ENCODE assay signal across 8 cellular contexts in genomic region chr14:103384450-103385152, GRCh38. TPM values are rescaled to one million over a fixed set of nuclear protein-coding genes. Genes with fewer than 3 reads are reported as not detected.
DNase-seq lines count a peak whose midpoint lies in the region; ATAC-seq, FAIRE-seq and TF ChIP-seq lines count a peak whose summit lies in the region.

No MANE protein-coding gene starts in this region.

- H3K27me3 Mint-ChIP-seq in activated naive CD8-positive, alpha-beta T cell: peaks cover 5% of the 10 kb centered on the region

- peak overlapping the region; percentile 87 for H3K27ac ChIP-seq in keratinocyte (ENCODE audit: control insufficient read depth, insufficient read depth, low read length)
- peak overlapping the region; percentile 97 for H3K27ac ChIP-seq in thymus (ENCODE audit: low read depth)

- H3K4me1 Mint-ChIP-seq in activated naive CD8-positive, alpha-beta T cell (ENCODE audit: low read depth): peaks cover 29% of the 10 kb centered on the region

- peak overlapping the region; percentile 92 for H3K4me3 Mint-ChIP-seq in activated naive CD8-positive, alpha-beta T cell

- H3K9me1 ChIP-seq in keratinocyte (ENCODE audit: control insufficient read depth, extremely low read depth, insufficient read depth, low read length): peaks cover 2% of the 10 kb centered on the region

- no peak for DNase-seq in keratinocyte (ENCODE audit: low read depth, low spot score)
- DNase-seq in NCI-H1930 (lab: John Stamatoyannopoulos, UW): no peak
- no peak for DNase-seq in left colon
- no peak for DNase-seq in NOMO-1 (lab: John Stamatoyannopoulos, UW; ENCODE audit: unreplicated experiment in 2 of 2)

- H3K9me3 ChIP-seq in keratinocyte (ENCODE audit: control insufficient read depth, low read depth, low read length): no peaks in the 10 kb centered on the region
- no peaks in the 10 kb centered on the region for H3K9me3 ChIP-seq in thymus (ENCODE audit: control insufficient read depth)

- dilution Hi-C loops in keratinocyte (cut with MboI; ENCODE audit: extremely low pct_ligation_motif_present, low sequenced_read_pairs): no loop called here

- H3K36me3 ChIP-seq in keratinocyte (ENCODE audit: control insufficient read depth in 2 of 2, extremely low read depth in 1 of 2, insufficient read depth in 2 of 2, low read length in 2 of 2): peaks cover 1 to 6% of the 10 kb centered on the region in 2 experiments
- no peaks in the 10 kb centered on the region for H3K36me3 ChIP-seq in thymus (ENCODE audit: control insufficient read depth, insufficient read depth)

- peaks cover 52% of the 10 kb centered on the region for H3K79me2 ChIP-seq in keratinocyte (ENCODE audit: control insufficient read depth, insufficient read depth, low read length)

- TF ChIP-seq CTCF in keratinocyte (optimal IDR thresholded peaks at IDR 0.05 in 1 of 3, IDR thresholded peaks at IDR 0.05 in 1 of 3, conservative IDR thresholded peaks at IDR 0.05 in 1 of 3; ENCODE audit: extremely low read depth in 1 of 3, insufficient read depth in 2 of 3, low read length in 3 of 3): no peak

- peaks cover 15% of the 10 kb centered on the region for H4K20me1 ChIP-seq in keratinocyte (ENCODE audit: control insufficient read depth, extremely low read depth, insufficient read depth, low read length)

- H3K4me2 ChIP-seq in keratinocyte (ENCODE audit: control insufficient read depth, extremely low read depth, insufficient read depth, low read depth, low read length): peak overlapping the region; percentile 93

- intact Hi-C loops in left colon (cut with DNase I, micrococcal nuclease): no loop called here

- peak overlapping the region; percentile 87 for H3K27ac Mint-ChIP-seq in activated naive CD8-positive, alpha-beta T cell

- ATAC-seq in GM18870 (IDR thresholded peaks at IDR 0.05; ENCODE audit: unreplicated experiment) (peak; percentile 3), HG03066 (IDR thresholded peaks at IDR 0.05; ENCODE audit: low read depth, unreplicated experiment) (peak; percentile 7), left colon (no peak)

- WGBS in thymus: 12% methylated on average over 31 of the region's 31 CpGs

- H3K4me3 ChIP-seq in keratinocyte (ENCODE audit: control insufficient read depth in 2 of 3, extremely low read depth in 1 of 3, insufficient read depth in 2 of 3, low read depth in 1 of 3, low read length in 3 of 3) (peak overlapping the region; percentile 71 to 96 (median 94)), thymus (ENCODE audit: low read length) (peak overlapping the region; percentile 77)

- peak overlapping the region; percentile 88 for H2AFZ ChIP-seq in keratinocyte (ENCODE audit: control insufficient read depth, low read length)

- H3K27me3 ChIP-seq in keratinocyte (ENCODE audit: control insufficient read depth, extremely low read depth, insufficient read depth, low read length) (no peaks in the 10 kb centered on the region), thymus (ENCODE audit: control insufficient read depth, insufficient read depth) (peaks cover 2% of the 10 kb centered on the region)

- FAIRE-seq in keratinocyte (lab: Jason Lieb, UNC): no peak

- peak overlapping the region; percentile 84 for H3K9ac ChIP-seq in keratinocyte (ENCODE audit: control insufficient read depth, extremely low read depth, insufficient read depth, low read length)

- peaks cover 22% of the 10 kb centered on the region for H3K4me1 ChIP-seq in keratinocyte (ENCODE audit: control insufficient read depth, extremely low read depth, insufficient read depth, low read length)
- peaks cover 17% of the 10 kb centered on the region for H3K4me1 ChIP-seq in thymus (ENCODE audit: control insufficient read depth, insufficient read depth, low read length)

- H3K36me3 Mint-ChIP-seq in activated naive CD8-positive, alpha-beta T cell: peaks cover 3% of the 10 kb centered on the region

- no peaks in the 10 kb centered on the region for H3K9me3 Mint-ChIP-seq in activated naive CD8-positive, alpha-beta T cell (ENCODE audit: low read depth)

RNA-seq across cellular contexts. Expression of gene MARK3, which starts 0.6 kb away (rescaled TPM):
- polyA plus RNA-seq in keratinocyte (104 to 133 TPM (median 109 TPM) in 3 replicates), thymus (91.6 TPM)
- polyA plus RNA-seq in keratinocyte (2011; ENCODE audit: low read depth): 140 TPM
- 76.3 and 108 TPM in 2 replicates for polyA plus RNA-seq in keratinocyte (2011; cell fraction: cytosol; rRNA removed)
- polyA plus RNA-seq in keratinocyte (2011; cell fraction: nucleus; rRNA removed): 222 and 234 TPM in 2 replicates
- polyA plus RNA-seq in keratinocyte (2012; ENCODE audit: low replicate concordance): 75.5 and 77.8 TPM in 2 replicates
- polyA minus RNA-seq in keratinocyte: 33.2 to 176 TPM (median 102 TPM) in 3 replicates
- 114 TPM for polyA minus RNA-seq in keratinocyte (2011; cell fraction: cytosol; rRNA and poly(A)+ RNA removed)
- polyA minus RNA-seq in keratinocyte (2011; cell fraction: nucleus; rRNA and poly(A)+ RNA removed): 100 and 181 TPM in 2 replicates
- total RNA-seq in left colon: 10 to 100 TPM; 55.6 to 68.4 TPM

RNA-seq across cellular contexts. Expression of gene EIF5, which starts 50.6 kb away (rescaled TPM):
- 139 to 283 TPM (median 221 TPM) in 3 replicates for polyA plus RNA-seq in keratinocyte
- polyA plus RNA-seq in keratinocyte (2011; ENCODE audit: low read depth): 273 TPM
- polyA plus RNA-seq in keratinocyte (2011; cell fraction: cytosol; rRNA removed): 115 and 191 TPM in 2 replicates
- 159 and 203 TPM in 2 replicates for polyA plus RNA-seq in keratinocyte (2011; cell fraction: nucleus; rRNA removed)
- 132 and 196 TPM in 2 replicates for polyA plus RNA-seq in keratinocyte (2012; ENCODE audit: low replicate concordance)
- 54.1 to 141 TPM (median 61.6 TPM) in 3 replicates for polyA minus RNA-seq in keratinocyte
- 65.4 TPM for polyA minus RNA-seq in keratinocyte (2011; cell fraction: cytosol; rRNA and poly(A)+ RNA removed)
- 58.7 and 107 TPM in 2 replicates for polyA minus RNA-seq in keratinocyte (2011; cell fraction: nucleus; rRNA and poly(A)+ RNA removed)
- 96.1 TPM for polyA plus RNA-seq in thymus
- 100 to 1,000 TPM; 222 to 295 TPM for total RNA-seq in left colon
